ENCODE assay signal across 12 cellular contexts in the genomic region with DNA sequence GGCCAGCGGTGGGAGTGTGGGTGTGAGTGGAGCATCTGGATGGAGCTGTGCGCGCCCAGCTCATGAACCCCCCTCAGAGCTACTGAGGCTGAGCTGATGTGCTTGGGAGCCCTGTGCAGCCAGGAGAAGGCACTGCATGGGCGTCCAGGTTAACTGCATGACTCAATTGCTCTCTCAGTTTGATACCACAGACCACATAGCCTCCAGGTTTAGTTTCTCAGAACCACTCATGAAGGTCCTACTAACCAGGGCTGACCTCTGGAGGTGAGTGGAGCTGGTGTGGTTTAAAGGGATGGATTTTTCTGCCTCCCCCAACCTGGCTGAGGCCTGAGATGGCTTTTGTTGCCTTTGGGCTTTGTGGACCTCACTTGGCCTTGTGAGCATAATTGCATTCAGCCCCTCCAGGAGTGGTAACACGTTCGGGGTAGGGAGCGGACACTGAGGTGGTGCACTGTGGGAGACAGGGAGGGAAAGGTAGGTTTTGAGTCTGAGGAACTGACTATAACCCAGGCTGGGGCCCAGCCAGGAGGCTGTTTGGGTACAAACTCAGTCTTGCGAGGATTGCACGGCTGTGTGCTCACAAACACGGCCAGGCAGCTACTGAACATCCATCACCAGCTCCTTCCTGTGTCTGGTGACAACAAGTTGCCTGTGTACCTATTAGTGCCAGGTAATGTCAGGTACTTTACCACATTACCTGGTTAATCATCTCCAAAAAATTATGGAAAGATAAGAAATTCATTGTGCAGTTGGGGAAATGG.
DNase-seq lines count a peak whose midpoint lies in the region; ATAC-seq and TF ChIP-seq lines count a peak whose summit lies in the region.
"Had no signal": no experiment of that assay in that cellular context is flagged by ENCODE, and none has a peak within 500 bp of the region (broad histone marks: within the 10 kb centered on the region; RNA-seq: fewer than 3 reads in every experiment).

No MANE protein-coding gene starts in this region.

- no peaks in the 10 kb centered on the region for H3K9me3 Mint-ChIP-seq in activated naive CD4-positive, alpha-beta T cell treated with anti-CD3 and anti-CD28 coated beads for 36 hours
- H3K9me3 Mint-ChIP-seq in stimulated activated effector memory CD8-positive, alpha-beta T cell treated with anti-CD3 and anti-CD28 coated beads, Interleukin-12 subunit alpha, Interleukin-12 subunit beta, amount 100 ng/mL, for 72 hours, result no peaks in the 10 kb centered on the region
- H3K9me3 Mint-ChIP-seq: nephron, T-cell had no signal

- H3K4me1 ChIP-seq in left lung, result no peaks in the 10 kb centered on the region

- no peak overlapping the region for H3K4me3 Mint-ChIP-seq in activated naive CD4-positive, alpha-beta T cell treated with anti-CD3 and anti-CD28 coated beads for 36 hours
- H3K4me3 Mint-ChIP-seq in stimulated activated effector memory CD8-positive, alpha-beta T cell treated with anti-CD3 and anti-CD28 coated beads, Interleukin-12 subunit alpha, Interleukin-12 subunit beta, amount 100 ng/mL, for 72 hours, result peak overlapping the region; percentile 38
- H3K4me3 Mint-ChIP-seq: nephron, T-cell had no signal

- peak; percentile 41 for DNase-seq in activated naive CD4-positive, alpha-beta T cell treated with anti-CD3 and anti-CD28 coated beads for 36 hours
- DNase-seq in activated naive CD4-positive, alpha-beta T cell treated with anti-CD3 and anti-CD28 coated beads, Interleukin-2, amount 50 U/mL, for 16 hours, result no peak
- DNase-seq in stimulated activated effector memory CD8-positive, alpha-beta T cell treated with anti-CD3 and anti-CD28 coated beads, Interleukin-12 subunit alpha, Interleukin-12 subunit beta, amount 100 ng/mL, for 72 hours (ENCODE audit: low spot score in 2 of 2), result peak; percentile 16 to 71
- DNase-seq in left lung (no peak), Right ventricle myocardium superior (no peak), brain microvascular endothelial cell (no peak)
- DNase-seq: GM23248, NCI-H1694 treated with DMSO at 0.1 percent for 48 hours, T-cell had no signal

- in situ Hi-C loops in brain microvascular endothelial cell (cut with HindIII; ENCODE audit: low pct_ligation_motif_present, low sequenced_read_pairs), result no loop called here

- no peak overlapping the region for H3K4me3 ChIP-seq in left lung
- no peak overlapping the region for H3K4me3 ChIP-seq in brain microvascular endothelial cell (ENCODE audit: low read depth, low read length)
- H3K4me3 ChIP-seq: GM23248 had no signal

- H3K27me3 Mint-ChIP-seq in activated naive CD4-positive, alpha-beta T cell treated with anti-CD3 and anti-CD28 coated beads for 36 hours (ENCODE audit: low read depth), result no peaks in the 10 kb centered on the region
- H3K27me3 Mint-ChIP-seq: T-cell had no signal

- H3K9me3 ChIP-seq in left lung, result no peaks in the 10 kb centered on the region

- intact Hi-C loops in activated naive CD4-positive, alpha-beta T cell treated with anti-CD3 and anti-CD28 coated beads for 36 hours (cut with micrococcal nuclease), result loop anchor here (1.0 to 5.0 kb wide), 3 partner anchors 96 to 202 kb away; no protein-coding TSS in a partner anchor
- intact Hi-C loops in left lung (cut with DNase I), result no loop called here
- intact Hi-C loops in Right ventricle myocardium superior (cut with DNase I), result no loop called here

- ATAC-seq in GM21786 (IDR thresholded peaks at IDR 0.05; ENCODE audit: unreplicated experiment) (peak; percentile 91), HG03520 (IDR thresholded peaks at IDR 0.05; ENCODE audit: unreplicated experiment) (peak; percentile 96), left lung (no peak), Right ventricle myocardium superior (ENCODE audit: poor library complexity) (no peak)
- peak; percentile 99 for ATAC-seq in stimulated activated effector memory CD8-positive, alpha-beta T cell treated with anti-CD3 and anti-CD28 coated beads, Interleukin-12 subunit alpha, Interleukin-12 subunit beta, amount 100 ng/mL, for 72 hours
- ATAC-seq: T-cell had no signal

- H3K36me3 Mint-ChIP-seq in activated naive CD4-positive, alpha-beta T cell treated with anti-CD3 and anti-CD28 coated beads for 36 hours (ENCODE audit: low read depth), result no peaks in the 10 kb centered on the region
- H3K36me3 Mint-ChIP-seq in stimulated activated effector memory CD8-positive, alpha-beta T cell treated with anti-CD3 and anti-CD28 coated beads, Interleukin-12 subunit alpha, Interleukin-12 subunit beta, amount 100 ng/mL, for 72 hours, result no peaks in the 10 kb centered on the region
- H3K36me3 Mint-ChIP-seq: T-cell had no signal

- TF ChIP-seq CTCF in left lung (IDR thresholded peaks at IDR 0.05) (no peak), brain microvascular endothelial cell (IDR thresholded peaks at IDR 0.05; ENCODE audit: low read depth, low read length, missing control alignments) (no peak)

- CTCF ChIA-PET in activated naive CD4-positive, alpha-beta T cell treated with anti-CD3 and anti-CD28 coated beads for 36 hours (lab: Charles Lee), result interaction anchor here (0.7 to 1.6 kb wide), 3 partner anchors 25 to 170 kb away, joined by 3 to 12 read pairs (median 4); no protein-coding TSS in a partner anchor

- H3K36me3 ChIP-seq in left lung (no peaks in the 10 kb centered on the region), brain microvascular endothelial cell (replicated peaks) (no peaks in the 10 kb centered on the region)

- H3K27me3 ChIP-seq in left lung (no peaks in the 10 kb centered on the region), brain microvascular endothelial cell (replicated peaks) (no peaks in the 10 kb centered on the region)

- H3K27ac Mint-ChIP-seq in activated naive CD4-positive, alpha-beta T cell treated with anti-CD3 and anti-CD28 coated beads for 36 hours, result no peak overlapping the region
- peak overlapping the region; percentile 24 for H3K27ac Mint-ChIP-seq in stimulated activated effector memory CD8-positive, alpha-beta T cell treated with anti-CD3 and anti-CD28 coated beads, Interleukin-12 subunit alpha, Interleukin-12 subunit beta, amount 100 ng/mL, for 72 hours
- H3K27ac Mint-ChIP-seq: nephron had no signal

- peaks cover 6% of the 10 kb centered on the region for H3K4me1 Mint-ChIP-seq in activated naive CD4-positive, alpha-beta T cell treated with anti-CD3 and anti-CD28 coated beads for 36 hours (ENCODE audit: low read depth)
- H3K4me1 Mint-ChIP-seq in stimulated activated effector memory CD8-positive, alpha-beta T cell treated with anti-CD3 and anti-CD28 coated beads, Interleukin-12 subunit alpha, Interleukin-12 subunit beta, amount 100 ng/mL, for 72 hours, result peaks cover 21% of the 10 kb centered on the region

- no peak overlapping the region for H3K27ac ChIP-seq in left lung
- no peak overlapping the region for H3K27ac ChIP-seq in brain microvascular endothelial cell
- H3K27ac ChIP-seq: GM23248 had no signal

Comparison
In these comparisons a context has a peak if more than half of its experiments do, and no peak if none do; other contexts are left out.
1. DNase-seq: peak in activated naive CD4-positive, alpha-beta T cell treated with anti-CD3 and anti-CD28 coated beads for 36 hours (single experiment) and stimulated activated effector memory CD8-positive, alpha-beta T cell treated with anti-CD3 and anti-CD28 coated beads, Interleukin-12 subunit alpha, Interleukin-12 subunit beta, amount 100 ng/mL, for 72 hours (2 of 2); none in activated naive CD4-positive, alpha-beta T cell treated with anti-CD3 and anti-CD28 coated beads, Interleukin-2, amount 50 U/mL, for 16 hours (single experiment), left lung (0 of 2), Right ventricle myocardium superior (single experiment) and brain microvascular endothelial cell (single experiment).
2. ATAC-seq: peak in GM21786 (single experiment), HG03520 (single experiment) and stimulated activated effector memory CD8-positive, alpha-beta T cell treated with anti-CD3 and anti-CD28 coated beads, Interleukin-12 subunit alpha, Interleukin-12 subunit beta, amount 100 ng/mL, for 72 hours (single experiment); none in left lung (single experiment) and Right ventricle myocardium superior (single experiment).